Comparison of ENCODE assay signal across 8 cellular contexts in the genomic region with DNA sequence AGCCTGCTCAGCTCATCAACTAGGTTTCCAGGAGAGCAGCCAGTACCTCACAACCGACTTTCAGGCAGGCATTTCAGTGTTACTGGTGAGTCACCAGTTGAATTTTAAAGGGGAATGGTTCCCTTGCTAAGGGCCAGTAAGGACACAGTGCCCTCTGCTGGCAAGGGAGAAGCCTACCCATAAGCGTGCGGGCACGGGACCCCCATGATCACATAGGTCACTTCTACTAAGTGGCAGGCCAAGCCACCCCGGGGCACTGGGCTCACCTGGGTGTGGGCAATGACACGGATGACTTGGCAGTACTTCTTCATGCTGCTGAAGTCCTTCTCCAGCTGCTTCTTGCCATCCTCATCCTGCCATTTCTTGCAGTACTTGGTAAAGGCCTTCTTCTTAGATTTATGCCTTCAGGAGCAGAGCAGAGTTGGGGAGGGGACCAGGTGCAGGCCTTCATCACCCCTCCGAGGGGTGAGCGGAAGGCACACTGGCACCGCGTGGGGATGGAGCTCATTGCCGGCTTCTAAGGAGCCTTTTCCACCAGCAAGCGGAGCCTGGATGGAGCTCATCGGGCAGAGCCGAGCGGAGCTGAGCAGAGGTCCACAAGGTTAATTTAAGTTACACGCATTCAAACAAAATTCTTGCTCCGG. TPM values are rescaled to one million over a fixed set of nuclear protein-coding genes. Genes with fewer than 3 reads are reported as not detected.
DNase-seq lines count a peak whose midpoint lies in the region; ATAC-seq, FAIRE-seq and TF ChIP-seq lines count a peak whose summit lies in the region.

No MANE protein-coding gene starts in this region.

- peaks cover 62% of the 10 kb centered on the region for H3K36me3 ChIP-seq in astrocyte (ENCODE audit: insufficient read depth, low read length)

- FAIRE-seq in astrocyte (lab: Jason Lieb, UNC), result no peak

- ATAC-seq in sciatic nerve, result peak; percentile 37
- ATAC-seq in GM21528 (IDR thresholded peaks at IDR 0.05; ENCODE audit: low FRiP score, unreplicated experiment), result no peak

- peak overlapping the region; percentile 97 for H3K4me2 ChIP-seq in astrocyte (ENCODE audit: low read length)

- peak; percentile 92 for TF ChIP-seq CTCF in astrocyte (IDR thresholded peaks at IDR 0.05; ENCODE audit: insufficient read depth, low read depth, low read length)

- peaks cover 33% of the 10 kb centered on the region for H3K4me1 Mint-ChIP-seq in astrocyte (ENCODE audit: low read depth, unreplicated experiment)

- peaks cover 77% of the 10 kb centered on the region for H4K20me1 ChIP-seq in astrocyte (ENCODE audit: insufficient read depth, low read length)

- H3K4me1 ChIP-seq in astrocyte (ENCODE audit: insufficient read depth, low read length), result peaks cover 44% of the 10 kb centered on the region

- H3K27me3 Mint-ChIP-seq in astrocyte (ENCODE audit: low read depth, unreplicated experiment), result no peaks in the 10 kb centered on the region

- peak overlapping the region; percentile 100 for H3K27ac Mint-ChIP-seq in astrocyte (ENCODE audit: unreplicated experiment)

- H3K36me3 Mint-ChIP-seq in astrocyte (ENCODE audit: low read depth, unreplicated experiment), result peaks cover 44% of the 10 kb centered on the region

- DNase-seq in ELF-1 (ENCODE audit: low read depth, low spot score), result peak; percentile 93
- DNase-seq in MV-4-11 (lab: John Stamatoyannopoulos, UW), result peak; percentile 86
- peak; percentile 57 for DNase-seq in T-helper 22 cell (ENCODE audit: low read depth)
- DNase-seq in astrocyte (ENCODE audit: low read depth), result peak; percentile 89
- peak; percentile 85 for DNase-seq in hepatic stellate cell (ENCODE audit: low spot score)
- DNase-seq in sciatic nerve (ENCODE audit: low spot score), result peak; percentile 88
- no peak for DNase-seq in NCI-H128 (lab: John Stamatoyannopoulos, UW; ENCODE audit: unreplicated experiment)

- H3K27ac ChIP-seq in astrocyte (ENCODE audit: low read depth, low read length), result peak overlapping the region; percentile 29

- no peaks in the 10 kb centered on the region for H3K9me3 ChIP-seq in astrocyte (ENCODE audit: insufficient read depth, low read depth, low read length)

- intact Hi-C loops in sciatic nerve (cut with DNase I), result loop anchor here (10.0 kb wide), 1 partner anchor 452 kb away; no protein-coding TSS in a partner anchor

- H3K27me3 ChIP-seq in astrocyte (ENCODE audit: insufficient read depth, low read length), result no peaks in the 10 kb centered on the region

- H3K79me2 ChIP-seq in astrocyte (ENCODE audit: insufficient read depth, low read length), result peaks cover 76% of the 10 kb centered on the region

- no peaks in the 10 kb centered on the region for H3K9me3 Mint-ChIP-seq in astrocyte (ENCODE audit: unreplicated experiment)

- H3K4me3 Mint-ChIP-seq in astrocyte (ENCODE audit: unreplicated experiment), result peak overlapping the region; percentile 100

- peak overlapping the region; percentile 95 for H3K4me3 ChIP-seq in astrocyte (ENCODE audit: insufficient read depth, low read depth, low read length)

- H3K9ac ChIP-seq in astrocyte (ENCODE audit: low read length), result peak overlapping the region; percentile 97

- H2AFZ ChIP-seq in astrocyte (ENCODE audit: low read depth, low read length), result no peak overlapping the region

RNA-seq across cellular contexts. Expression of a gene that starts 2.9 kb away (rescaled TPM):
- total RNA-seq in astrocyte (1,056 and 1,182 TPM in 2 replicates), sciatic nerve (1,341 TPM)

RNA-seq across cellular contexts. Expression of a gene that starts 33.2 kb away (rescaled TPM):
- total RNA-seq in astrocyte (12.0 and 14.1 TPM in 2 replicates), sciatic nerve (52.9 TPM)
